12 cellular contexts compared by ENCODE assay signal in genomic region chr3:125322166-125322565, GRCh38. TPM values are rescaled to one million over a fixed set of nuclear protein-coding genes. Genes with fewer than 3 reads are reported as not detected.
DNase-seq lines count a peak whose midpoint lies in the region; ATAC-seq and FAIRE-seq lines count a peak whose summit lies in the region.
"Had no signal": no experiment of that assay in that cellular context is flagged by ENCODE, and none has a peak within 500 bp of the region (broad histone marks: within the 10 kb centered on the region; RNA-seq: fewer than 3 reads in every experiment).

No MANE protein-coding gene starts in this region.

- peak; percentile 31 for FAIRE-seq in HTR-8/SVneo (lab: Jason Lieb, UNC)
- FAIRE-seq: TTC549 had no signal

- ATAC-seq in HG03342 (IDR thresholded peaks at IDR 0.05; ENCODE audit: unreplicated experiment) (no peak), GM19397 (IDR thresholded peaks at IDR 0.05; ENCODE audit: unreplicated experiment) (no peak)
- ATAC-seq: activated naive CD8-positive, alpha-beta T cell treated with anti-CD3 and anti-CD28 coated beads, Interleukin-2, amount 50 U/mL, for 24 hours had no signal

- peak; percentile 14 for DNase-seq in AG20443 (ENCODE audit: low spot score)
- DNase-seq in HTR-8/SVneo (ENCODE audit: insufficient read length, low spot score): peak; percentile 67
- DNase-seq in SK-N-DZ (ENCODE audit: low spot score): peak; percentile 56
- peak; percentile 32 for DNase-seq in fibroblast of the conjunctiva (ENCODE audit: low read depth)
- no peak for DNase-seq in hepatic stellate cell (ENCODE audit: low spot score)
- no peak for DNase-seq in stimulated activated CD4-positive, alpha-beta T cell treated with anti-CD3 and anti-CD28 coated beads, Interleukin-1b, Interleukin-23, amount 100 ng/mL, for 48 hours
- DNase-seq: activated CD8-positive, alpha-beta memory T cell treated with anti-CD3 and anti-CD28 coated beads, Interleukin-2, amount 50 U/mL, for 48 hours; activated naive CD8-positive, alpha-beta T cell treated with anti-CD3 and anti-CD28 coated beads, Interleukin-2, amount 50 U/mL, for 24 hours; pancreas had no signal

RNA-seq across cellular contexts. Expression of gene ZNF148, which starts 53.0 kb away (rescaled TPM):
- polyA plus RNA-seq in SK-N-DZ (2014; cell fraction: cytosol; rRNA removed): 6.4 and 7.6 TPM in 2 replicates
- 4.4 and 5.2 TPM in 2 replicates for polyA plus RNA-seq in SK-N-DZ (2014; cell fraction: nucleus; rRNA removed)

Comparison
In these comparisons a context has a peak if more than half of its experiments do, and no peak if none do; other contexts are left out.
1. DNase-seq: peak in AG20443 (single experiment), HTR-8/SVneo (single experiment), SK-N-DZ (single experiment) and fibroblast of the conjunctiva (single experiment); none in hepatic stellate cell (single experiment) and stimulated activated CD4-positive, alpha-beta T cell treated with anti-CD3 and anti-CD28 coated beads, Interleukin-1b, Interleukin-23, amount 100 ng/mL, for 48 hours (single experiment).